Comparison of ENCODE assay signal across 22 cellular contexts in genomic region chr1:66597500-66597899, GRCh38.
"Had no signal": no experiment of that assay in that cellular context is flagged by ENCODE, and none has a peak within 500 bp of the region (broad histone marks: within the 10 kb centered on the region; RNA-seq: fewer than 3 reads in every experiment).

No MANE protein-coding gene starts in this region.

- H3K4me3 Mint-ChIP-seq: naive thymus-derived CD4-positive, alpha-beta T cell had no signal

- H3K36me3 ChIP-seq: esophagus muscularis mucosa, gastroesophageal sphincter, lower lobe of right lung had no signal

- H3K4me1 ChIP-seq: esophagus muscularis mucosa, foreskin keratinocyte, gastroesophageal sphincter, lower lobe of right lung had no signal

- H3K4me1 Mint-ChIP-seq: naive thymus-derived CD4-positive, alpha-beta T cell had no signal

- H3K36me3 Mint-ChIP-seq: naive thymus-derived CD4-positive, alpha-beta T cell had no signal

- H3K27ac ChIP-seq: coronary artery, dorsolateral prefrontal cortex, esophagus muscularis mucosa, foreskin keratinocyte, gastroesophageal sphincter, heart left ventricle, lower lobe of right lung had no signal

- H3K27ac Mint-ChIP-seq: naive thymus-derived CD4-positive, alpha-beta T cell had no signal

- H3K27me3 ChIP-seq: dorsolateral prefrontal cortex, esophagus muscularis mucosa, foreskin keratinocyte, gastroesophageal sphincter, heart left ventricle had no signal

- FAIRE-seq: colon, endothelial cell of umbilical vein, frontal cortex, islet of Langerhans, kidney had no signal

- DNase-seq: dermis blood vessel endothelial cell; dorsolateral prefrontal cortex; effector CD4-positive, alpha-beta T cell; effector memory CD4-positive, alpha-beta T cell; foreskin keratinocyte; heart left ventricle; hippocampal formation; kidney; kidney glomerular epithelial cell; left colon; left ventricle myocardium superior; lower lobe of right lung; mesendoderm; midbrain; naive thymus-derived CD4-positive, alpha-beta T cell had no signal

- H3K4me3 ChIP-seq: coronary artery, dorsolateral prefrontal cortex, esophagus muscularis mucosa, gastroesophageal sphincter, heart left ventricle, lower lobe of right lung had no signal

- H3K9me3 ChIP-seq: esophagus muscularis mucosa, gastroesophageal sphincter, lower lobe of right lung had no signal
